ENCODE assay signal across 17 cellular contexts in the genomic region with DNA sequence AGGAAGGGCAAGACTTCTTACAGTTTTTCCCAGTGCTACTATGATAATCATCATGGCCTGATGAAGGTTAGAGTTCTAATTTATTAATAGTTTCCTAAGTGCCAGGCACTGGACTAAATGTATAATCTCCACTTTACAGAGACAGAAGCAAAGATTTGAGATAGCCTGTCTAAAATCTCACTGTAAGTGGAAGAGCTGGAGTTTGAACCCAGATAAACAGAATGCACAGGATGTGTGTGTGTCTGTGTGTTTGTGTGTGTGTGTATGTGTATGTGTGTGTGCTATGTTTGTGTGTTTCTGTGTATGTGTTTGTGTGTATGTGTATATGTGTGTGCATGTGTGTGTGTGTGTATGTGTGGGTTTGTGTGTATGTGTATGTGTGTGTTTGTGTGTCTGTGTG.
DNase-seq lines count a peak whose midpoint lies in the region; ATAC-seq and TF ChIP-seq lines count a peak whose summit lies in the region.
"Had no signal": no experiment of that assay in that cellular context is flagged by ENCODE, and none has a peak within 500 bp of the region (broad histone marks: within the 10 kb centered on the region; RNA-seq: fewer than 3 reads in every experiment).

No MANE protein-coding gene starts in this region.

- peaks cover 3% of the 10 kb centered on the region for H3K36me3 Mint-ChIP-seq in activated naive CD4-positive, alpha-beta T cell treated with anti-CD3 and anti-CD28 coated beads, Interleukin-2, amount 10 ng/mL, durations not matched to agents 7 days and 5 days
- H3K36me3 Mint-ChIP-seq in nephron progenitor cell (ENCODE audit: low read depth): no peaks in the 10 kb centered on the region
- H3K36me3 Mint-ChIP-seq: CD8-positive, alpha-beta T cell had no signal

- peak overlapping the region; percentile 1 for H3K27ac Mint-ChIP-seq in activated naive CD4-positive, alpha-beta T cell treated with anti-CD3 and anti-CD28 coated beads, Interleukin-2, amount 10 ng/mL, durations not matched to agents 7 days and 5 days
- H3K27ac Mint-ChIP-seq in nephron progenitor cell: peak overlapping the region; percentile 0
- H3K27ac Mint-ChIP-seq: CD8-positive, alpha-beta T cell had no signal

- peaks cover 30% of the 10 kb centered on the region for H3K27me3 Mint-ChIP-seq in activated naive CD4-positive, alpha-beta T cell treated with anti-CD3 and anti-CD28 coated beads, Interleukin-2, amount 10 ng/mL, durations not matched to agents 7 days and 5 days
- peaks cover 10% of the 10 kb centered on the region for H3K27me3 Mint-ChIP-seq in nephron progenitor cell (ENCODE audit: low read depth, poor library complexity)

- peaks cover 39% of the 10 kb centered on the region for H3K4me1 Mint-ChIP-seq in activated naive CD4-positive, alpha-beta T cell treated with anti-CD3 and anti-CD28 coated beads, Interleukin-2, amount 10 ng/mL, durations not matched to agents 7 days and 5 days
- H3K4me1 Mint-ChIP-seq in nephron progenitor cell: peaks cover 78% of the 10 kb centered on the region

- peak overlapping the region in 1 of 3 donors; percentile 20 for H3K4me3 ChIP-seq in breast epithelium
- H3K4me3 ChIP-seq in uterus: no peak overlapping the region
- H3K4me3 ChIP-seq: heart left ventricle, Peyer's patch, tibial nerve had no signal

- in situ Hi-C loops in ACHN (cut with HindIII; ENCODE audit: low pct_ligation_motif_present, low pct_unique_long_range_greater_than_20kb, low sequenced_read_pairs): no loop called here

- H3K36me3 ChIP-seq in breast epithelium (no peaks in the 10 kb centered on the region), uterus (no peaks in the 10 kb centered on the region)
- H3K36me3 ChIP-seq: heart left ventricle, Peyer's patch, tibial nerve had no signal

- CTCF ChIA-PET in activated naive CD4-positive, alpha-beta T cell treated with anti-CD3 and anti-CD28 coated beads, Interleukin-2, amount 10 ng/mL, durations not matched to agents 7 days and 5 days (lab: Charles Lee): no interaction called here

- TF ChIP-seq POLR2A in breast epithelium (IDR thresholded peaks at IDR 0.05) (no peak), uterus (IDR thresholded peaks at IDR 0.05) (no peak)

- peak overlapping the region; percentile 87 to 90 for H3K27ac ChIP-seq in breast epithelium
- H3K27ac ChIP-seq in uterus: peak overlapping the region; percentile 34 to 52

- no peaks in the 10 kb centered on the region for H3K27me3 ChIP-seq in breast epithelium
- H3K27me3 ChIP-seq in uterus: no peaks in the 10 kb centered on the region
- H3K27me3 ChIP-seq: heart left ventricle, Peyer's patch, tibial nerve had no signal

- H3K4me3 Mint-ChIP-seq in activated naive CD4-positive, alpha-beta T cell treated with anti-CD3 and anti-CD28 coated beads, Interleukin-2, amount 10 ng/mL, durations not matched to agents 7 days and 5 days: no peak overlapping the region
- H3K4me3 Mint-ChIP-seq in nephron progenitor cell: no peak overlapping the region

- TF ChIP-seq CTCF in breast epithelium (IDR thresholded peaks at IDR 0.05) (no peak), nephron progenitor cell (IDR thresholded peaks at IDR 0.05) (no peak), uterus (IDR thresholded peaks at IDR 0.05) (no peak)

- no peak for ATAC-seq in GM21786 (IDR thresholded peaks at IDR 0.05; ENCODE audit: unreplicated experiment)
- ATAC-seq: CD8-positive, alpha-beta T cell had no signal

- H3K4me1 ChIP-seq in breast epithelium (peaks cover 7 to 25% of the 10 kb centered on the region in 2 donors), uterus (no peaks in the 10 kb centered on the region)

- intact Hi-C loops in breast epithelium (cut with DNase I; ENCODE audit: low total_unique reads) (no loop called here), uterus (cut with DNase I; ENCODE audit: low total_unique reads) (no loop called here)

- DNase-seq in activated naive CD4-positive, alpha-beta T cell treated with anti-CD3 and anti-CD28 coated beads, Interleukin-2, amount 10 ng/mL, durations not matched to agents 7 days and 5 days: no peak
- DNase-seq in activated naive CD4-positive, alpha-beta T cell (lab: John Stamatoyannopoulos, UW): no peak
- DNase-seq in breast epithelium (ENCODE audit: low spot score in 2 of 2): no peak
- no peak for DNase-seq in nephron progenitor cell
- DNase-seq in uterus: no peak
- no peak for DNase-seq in ACHN
- DNase-seq in NCI-H526 treated with DMSO at 0.1 percent for 48 hours (lab: John Stamatoyannopoulos, UW): no peak
- DNase-seq: CD8-positive, alpha-beta T cell; KBM-7; NCI-H1092; NCI-H2081 treated with DMSO at 0.1 percent for 48 hours; NCI-H748 treated with DMSO at 0.1 percent for 48 hours; Peyer's patch; stimulated activated CD4-positive, alpha-beta T cell treated with anti-CD3 and anti-CD28 coated beads, Interleukin-4, amount 100 ng/mL, for 24 hours had no signal

- H3K9me3 Mint-ChIP-seq in activated naive CD4-positive, alpha-beta T cell treated with anti-CD3 and anti-CD28 coated beads, Interleukin-2, amount 10 ng/mL, durations not matched to agents 7 days and 5 days: no peaks in the 10 kb centered on the region
- H3K9me3 Mint-ChIP-seq in nephron progenitor cell: no peaks in the 10 kb centered on the region
- H3K9me3 Mint-ChIP-seq: CD8-positive, alpha-beta T cell had no signal

- H3K9me3 ChIP-seq in breast epithelium: no peaks in the 10 kb centered on the region
- no peaks in the 10 kb centered on the region for H3K9me3 ChIP-seq in uterus
- H3K9me3 ChIP-seq: heart left ventricle, Peyer's patch, tibial nerve had no signal
